9 cellular contexts compared by ENCODE assay signal in genomic region chr13:45737571-45738002, GRCh38.
DNase-seq lines count a peak whose midpoint lies in the region; ATAC-seq and TF ChIP-seq lines count a peak whose summit lies in the region.
"Had no signal": no experiment of that assay in that cellular context is flagged by ENCODE, and none has a peak within 500 bp of the region (broad histone marks: within the 10 kb centered on the region; RNA-seq: fewer than 3 reads in every experiment).

No MANE protein-coding gene starts in this region.

- ATAC-seq in HG03095 (IDR thresholded peaks at IDR 0.05; ENCODE audit: unreplicated experiment): no peak
- ATAC-seq in HG03460 (IDR thresholded peaks at IDR 0.05; ENCODE audit: unreplicated experiment): no peak

- DNase-seq in stimulated activated CD4-positive, alpha-beta T cell treated with anti-CD3 and anti-CD28 coated beads, Interleukin-1b, Interleukin-23, amount 100 ng/mL, for 48 hours: peak; percentile 25
- no peak for DNase-seq in stimulated activated CD4-positive, alpha-beta T cell treated with anti-CD3 and anti-CD28 coated beads, Interleukin-4, amount 100 ng/mL, for 1 hour
- DNase-seq in MV-4-11 (lab: John Stamatoyannopoulos, UW) (peak; percentile 53), choroid plexus epithelial cell (ENCODE audit: low read depth) (no peak), cortex of kidney (lab: John Stamatoyannopoulos, UW) (no peak), GM03348 (ENCODE audit: low spot score) (no peak)

- H3K4me3 ChIP-seq in choroid plexus epithelial cell (ENCODE audit: low read depth, low read length): no peak overlapping the region
- H3K4me3 ChIP-seq: lung had no signal

- TF ChIP-seq CTCF in choroid plexus epithelial cell (conservative IDR thresholded peaks at IDR 0.05; ENCODE audit: low read depth, low read length): peak; percentile 6

Comparison
In these comparisons a context has a peak if more than half of its experiments do, and no peak if none do; other contexts are left out.
1. DNase-seq: peak in stimulated activated CD4-positive, alpha-beta T cell treated with anti-CD3 and anti-CD28 coated beads, Interleukin-1b, Interleukin-23, amount 100 ng/mL, for 48 hours (single experiment) and MV-4-11 (single experiment); none in stimulated activated CD4-positive, alpha-beta T cell treated with anti-CD3 and anti-CD28 coated beads, Interleukin-4, amount 100 ng/mL, for 1 hour (single experiment), choroid plexus epithelial cell (single experiment), cortex of kidney (single experiment) and GM03348 (single experiment).